In the genomic region with DNA sequence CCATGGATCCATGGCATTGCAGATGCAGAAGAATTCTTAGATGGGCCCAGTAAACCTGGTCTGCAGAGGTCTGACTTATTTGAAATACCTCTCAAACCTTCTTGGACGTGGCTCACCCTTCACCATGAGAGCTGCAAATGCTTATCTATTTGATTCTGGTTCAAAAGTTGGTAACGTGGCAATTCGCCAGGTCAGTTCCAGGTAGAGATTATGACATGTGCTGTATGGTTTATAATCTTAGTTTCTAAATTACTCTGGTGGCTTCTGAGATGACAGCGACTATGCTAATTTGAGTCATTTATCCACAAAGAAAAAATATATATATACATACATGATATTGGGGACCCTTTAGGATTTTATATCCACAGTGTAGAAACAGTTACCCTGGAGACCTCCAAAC, we compare ENCODE assay signal across 13 cellular contexts.
DNase-seq lines count a peak whose midpoint lies in the region; ATAC-seq, FAIRE-seq and TF ChIP-seq lines count a peak whose summit lies in the region.
"Had no signal": no experiment of that assay in that cellular context is flagged by ENCODE, and none has a peak within 500 bp of the region (broad histone marks: within the 10 kb centered on the region; RNA-seq: fewer than 3 reads in every experiment).

No MANE protein-coding gene starts in this region.

- ATAC-seq in SK-N-SH treated with all-trans-retinoic acid at 6 μM for 48 hours (no peak), HG02981 (IDR thresholded peaks at IDR 0.05; ENCODE audit: unreplicated experiment) (peak; percentile 49), GM21576 (IDR thresholded peaks at IDR 0.05; ENCODE audit: unreplicated experiment) (no peak), HG02884 (IDR thresholded peaks at IDR 0.05; ENCODE audit: unreplicated experiment) (no peak)
- ATAC-seq: left lung, T-helper 17 cell had no signal

- peak overlapping the region in 1 of 2 experiments; percentile 97; a peak in 2 of 4 replicates for H3K27ac ChIP-seq in SK-N-SH (ENCODE audit: low read depth in 2 of 2, low read length in 1 of 2)
- peak overlapping the region; percentile 94 for H3K27ac ChIP-seq in astrocyte (ENCODE audit: low read depth, low read length)
- H3K27ac ChIP-seq: left lung had no signal

- H3K4me2 ChIP-seq in SK-N-SH = peak overlapping the region; percentile 56; the same call in 1 of the 2 replicates
- H3K4me2 ChIP-seq in astrocyte (ENCODE audit: low read length) = no peak overlapping the region

- no peaks in the 10 kb centered on the region for H3K27me3 Mint-ChIP-seq in astrocyte (ENCODE audit: low read depth, unreplicated experiment)
- H3K27me3 Mint-ChIP-seq: activated naive CD4-positive, alpha-beta T cell treated with anti-CD3 and anti-CD28 coated beads, Interleukin-2, amount 50 U/mL, for 24 hours had no signal

- H2AFZ ChIP-seq in SK-N-SH (ENCODE audit: low read depth) (no peak overlapping the region), astrocyte (ENCODE audit: low read depth, low read length) (no peak overlapping the region)

- peaks cover 0 to 21% of the 10 kb centered on the region in 2 experiments for H3K4me1 ChIP-seq in SK-N-SH (ENCODE audit: control insufficient read depth in 1 of 2, insufficient read depth in 2 of 2, low read depth in 1 of 2, low read length in 1 of 2)
- H3K4me1 ChIP-seq in astrocyte (ENCODE audit: insufficient read depth, low read length) = peaks cover 26% of the 10 kb centered on the region

- WGBS in SK-N-SH (ENCODE audit: low lambda C conversion rate) = 89% methylated on average over 4 of the region's 4 CpGs

- no peak overlapping the region for H3K4me3 Mint-ChIP-seq in astrocyte (ENCODE audit: unreplicated experiment)
- H3K4me3 Mint-ChIP-seq: activated naive CD4-positive, alpha-beta T cell treated with anti-CD3 and anti-CD28 coated beads, Interleukin-2, amount 50 U/mL, for 24 hours; T-helper 17 cell had no signal

- H3K4me1 Mint-ChIP-seq in astrocyte (ENCODE audit: low read depth, unreplicated experiment) = peaks cover 23% of the 10 kb centered on the region

- POLR2A ChIA-PET in SK-N-SH (lab: Yijun Ruan, JAX) = no interaction called here

- TF ChIP-seq CTCF in SK-N-SH (IDR thresholded peaks at IDR 0.05) (no peak), astrocyte (IDR thresholded peaks at IDR 0.05; ENCODE audit: insufficient read depth, low read depth, low read length) (no peak)

- H4K20me1 ChIP-seq in SK-N-SH (ENCODE audit: insufficient read depth) = no peaks in the 10 kb centered on the region
- H4K20me1 ChIP-seq in astrocyte (ENCODE audit: insufficient read depth, low read length) = no peaks in the 10 kb centered on the region

- no peak for TF ChIP-seq EP300 in SK-N-SH (IDR thresholded peaks at IDR 0.05; ENCODE audit: borderline replicate concordance in 1 of 2, low read depth in 1 of 2, low read length in 1 of 2)

- no peak overlapping the region for H3K9ac ChIP-seq in SK-N-SH
- no peak overlapping the region for H3K9ac ChIP-seq in astrocyte (ENCODE audit: low read length)

- no peak for FAIRE-seq in astrocyte (lab: Jason Lieb, UNC)
- FAIRE-seq: A204.1 had no signal

- peaks cover 57% of the 10 kb centered on the region for H3F3A ChIP-seq in SK-N-SH (replicated peaks; ENCODE audit: insufficient read depth)

- DNase-seq in SK-N-SH (no peak), astrocyte (ENCODE audit: low read depth) (no peak), COR-L47 (lab: John Stamatoyannopoulos, UW) (no peak)
- peak; percentile 69 for DNase-seq in stimulated activated CD4-positive, alpha-beta T cell treated with anti-CD3 and anti-CD28 coated beads, Interleukin-4, amount 100 ng/mL, for 24 hours
- DNase-seq: left lung, NCI-H1436 treated with DMSO at 0.1 percent for 48 hours, T-helper 17 cell had no signal

- H3K9me3 ChIP-seq in SK-N-SH (no peaks in the 10 kb centered on the region), astrocyte (ENCODE audit: insufficient read depth, low read depth, low read length) (no peaks in the 10 kb centered on the region)
- H3K9me3 ChIP-seq: left lung had no signal

- H3K79me2 ChIP-seq in SK-N-SH (ENCODE audit: insufficient read depth) (peaks cover 74% of the 10 kb centered on the region), astrocyte (ENCODE audit: insufficient read depth, low read length) (peaks cover 11% of the 10 kb centered on the region)

- H3K27ac Mint-ChIP-seq in astrocyte (ENCODE audit: unreplicated experiment) = no peak overlapping the region
- H3K27ac Mint-ChIP-seq: activated naive CD4-positive, alpha-beta T cell treated with anti-CD3 and anti-CD28 coated beads, Interleukin-2, amount 50 U/mL, for 24 hours; T-helper 17 cell had no signal

- H3K27me3 ChIP-seq in SK-N-SH (ENCODE audit: insufficient read depth) (no peaks in the 10 kb centered on the region), astrocyte (ENCODE audit: insufficient read depth, low read length) (no peaks in the 10 kb centered on the region)
- H3K27me3 ChIP-seq: left lung had no signal

- H3K9me3 Mint-ChIP-seq in astrocyte (ENCODE audit: unreplicated experiment) = peaks cover 3% of the 10 kb centered on the region

- no peak for TF ChIP-seq RAD21 in SK-N-SH (IDR thresholded peaks at IDR 0.05; ENCODE audit: low read length)

- no peak overlapping the region for H3K4me3 ChIP-seq in SK-N-SH (ENCODE audit: low read depth in 2 of 2, low read length in 1 of 2)
- H3K4me3 ChIP-seq in astrocyte (ENCODE audit: insufficient read depth, low read depth, low read length) = no peak overlapping the region
- H3K4me3 ChIP-seq: left lung had no signal

- CTCF ChIA-PET in SK-N-SH (lab: Yijun Ruan, JAX) = no interaction called here

- H3K36me3 ChIP-seq in SK-N-SH (replicated peaks in 1 of 2; ENCODE audit: control insufficient read depth in 1 of 2, insufficient read depth in 2 of 2, low read length in 1 of 2) (peaks cover 28 to 79% of the 10 kb centered on the region in 2 experiments), astrocyte (ENCODE audit: insufficient read depth, low read length) (peaks cover 38% of the 10 kb centered on the region)

- H3K9me2 ChIP-seq in SK-N-SH = no peaks in the 10 kb centered on the region

- peaks cover 10% of the 10 kb centered on the region for H3K36me3 Mint-ChIP-seq in astrocyte (ENCODE audit: low read depth, unreplicated experiment)

TF ChIP-seq in SK-N-SH, 30 proteins besides CTCF, POLR2A, EP300 and RAD21:
- TF ChIP-seq TEAD4 (IDR thresholded peaks at IDR 0.05; ENCODE audit: borderline replicate concordance, insufficient read depth) (no peak), NFIC (IDR thresholded peaks at IDR 0.05; ENCODE audit: borderline replicate concordance) (0 out of 2 replicates have a peak, but pooled peaks have one; percentile 11)
- TF ChIP-seq, protein P1, sequence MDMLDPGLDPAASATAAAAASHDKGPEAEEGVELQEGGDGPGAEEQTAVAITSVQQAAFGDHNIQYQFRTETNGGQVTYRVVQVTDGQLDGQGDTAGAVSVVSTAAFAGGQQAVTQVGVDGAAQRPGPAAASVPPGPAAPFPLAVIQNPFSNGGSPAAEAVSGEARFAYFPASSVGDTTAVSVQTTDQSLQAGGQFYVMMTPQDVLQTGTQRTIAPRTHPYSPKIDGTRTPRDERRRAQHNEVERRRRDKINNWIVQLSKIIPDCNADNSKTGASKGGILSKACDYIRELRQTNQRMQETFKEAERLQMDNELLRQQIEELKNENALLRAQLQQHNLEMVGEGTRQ (IDR thresholded peaks at IDR 0.05; ENCODE audit: borderline replicate concordance, low read depth, low read length) = no peak

TF ChIP-seq in SK-N-SH treated with all-trans-retinoic acid at 6 μM for 48 hours, 23 proteins besides CTCF, POLR2A, EP300 and RAD21:
- TF ChIP-seq ARNTL (CRISPR knock-in tag; IDR thresholded peaks at IDR 0.05; ENCODE audit: borderline replicate concordance, low read depth) (no peak), ZFP3 (CRISPR knock-in tag; IDR thresholded peaks at IDR 0.05) (no peak), PPARA (CRISPR knock-in tag; IDR thresholded peaks at IDR 0.05; ENCODE audit: borderline replicate concordance) (no peak)
- TF ChIP-seq, protein P2, sequence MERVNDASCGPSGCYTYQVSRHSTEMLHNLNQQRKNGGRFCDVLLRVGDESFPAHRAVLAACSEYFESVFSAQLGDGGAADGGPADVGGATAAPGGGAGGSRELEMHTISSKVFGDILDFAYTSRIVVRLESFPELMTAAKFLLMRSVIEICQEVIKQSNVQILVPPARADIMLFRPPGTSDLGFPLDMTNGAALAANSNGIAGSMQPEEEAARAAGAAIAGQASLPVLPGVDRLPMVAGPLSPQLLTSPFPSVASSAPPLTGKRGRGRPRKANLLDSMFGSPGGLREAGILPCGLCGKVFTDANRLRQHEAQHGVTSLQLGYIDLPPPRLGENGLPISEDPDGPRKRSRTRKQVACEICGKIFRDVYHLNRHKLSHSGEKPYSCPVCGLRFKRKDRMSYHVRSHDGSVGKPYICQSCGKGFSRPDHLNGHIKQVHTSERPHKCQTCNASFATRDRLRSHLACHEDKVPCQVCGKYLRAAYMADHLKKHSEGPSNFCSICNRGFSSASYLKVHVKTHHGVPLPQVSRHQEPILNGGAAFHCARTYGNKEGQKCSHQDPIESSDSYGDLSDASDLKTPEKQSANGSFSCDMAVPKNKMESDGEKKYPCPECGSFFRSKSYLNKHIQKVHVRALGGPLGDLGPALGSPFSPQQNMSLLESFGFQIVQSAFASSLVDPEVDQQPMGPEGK (CRISPR knock-in tag; IDR thresholded peaks at IDR 0.05; ENCODE audit: borderline replicate concordance) = no peak
